In genomic region chr6:148947621-148948444, GRCh38 we compare ENCODE assay signal across 8 cellular contexts.
DNase-seq lines count a peak whose midpoint lies in the region; ATAC-seq, FAIRE-seq and TF ChIP-seq lines count a peak whose summit lies in the region.

No MANE protein-coding gene starts in this region.

- H3K27me3 ChIP-seq in osteoblast (ENCODE audit: insufficient read depth, low read length) = no peaks in the 10 kb centered on the region
- no peaks in the 10 kb centered on the region for H3K27me3 ChIP-seq in tibial artery

- no peak overlapping the region for H2AFZ ChIP-seq in osteoblast (ENCODE audit: low read length)

- no peaks in the 10 kb centered on the region for H3K9me3 Mint-ChIP-seq in activated T-helper 2 cell treated with anti-CD3 and anti-CD28 coated beads, Interferon-gamma antibody, Interleukin-2, Interleukin-4, amounts not matched to agents 10 μg/mL and 5 μg/mL and 100 μg/mL, durations not matched to agents 14 hours and 24 hours and 36 hours

- H3K9me3 ChIP-seq in osteoblast (ENCODE audit: low read depth, low read length) = no peaks in the 10 kb centered on the region
- no peaks in the 10 kb centered on the region for H3K9me3 ChIP-seq in tibial artery

- H3K36me3 ChIP-seq in osteoblast (ENCODE audit: insufficient read depth, low read length) = no peaks in the 10 kb centered on the region
- no peaks in the 10 kb centered on the region for H3K36me3 ChIP-seq in tibial artery

- peak; percentile 88 for TF ChIP-seq CTCF in LNCAP (IDR thresholded peaks at IDR 0.05)
- TF ChIP-seq CTCF in osteoblast (IDR thresholded peaks at IDR 0.05; ENCODE audit: extremely low read depth, low read depth, low read length) = peak; percentile 90
- peak; percentile 75 to 85 for TF ChIP-seq CTCF in tibial artery (IDR thresholded peaks at IDR 0.05)

- H3K4me1 Mint-ChIP-seq in activated T-helper 2 cell treated with anti-CD3 and anti-CD28 coated beads, Interferon-gamma antibody, Interleukin-2, Interleukin-4, amounts not matched to agents 10 μg/mL and 5 μg/mL and 100 μg/mL, durations not matched to agents 14 hours and 24 hours and 36 hours (ENCODE audit: low read depth) = peaks cover 2% of the 10 kb centered on the region

- no peak for FAIRE-seq in frontal cortex (lab: Jason Lieb, UNC)

- ATAC-seq in GM21381 (IDR thresholded peaks at IDR 0.05; ENCODE audit: unreplicated experiment) = peak; percentile 87

- no peak overlapping the region for H3K4me3 Mint-ChIP-seq in activated T-helper 2 cell treated with anti-CD3 and anti-CD28 coated beads, Interferon-gamma antibody, Interleukin-2, Interleukin-4, amounts not matched to agents 10 μg/mL and 5 μg/mL and 100 μg/mL, durations not matched to agents 14 hours and 24 hours and 36 hours (ENCODE audit: low read depth)

- no peak overlapping the region for H3K27ac ChIP-seq in osteoblast (ENCODE audit: low read depth, low read length)
- H3K27ac ChIP-seq in tibial artery = no peak overlapping the region

- no peak overlapping the region for H3K27ac Mint-ChIP-seq in activated T-helper 2 cell treated with anti-CD3 and anti-CD28 coated beads, Interferon-gamma antibody, Interleukin-2, Interleukin-4, amounts not matched to agents 10 μg/mL and 5 μg/mL and 100 μg/mL, durations not matched to agents 14 hours and 24 hours and 36 hours

- H3K36me3 Mint-ChIP-seq in activated T-helper 2 cell treated with anti-CD3 and anti-CD28 coated beads, Interferon-gamma antibody, Interleukin-2, Interleukin-4, amounts not matched to agents 10 μg/mL and 5 μg/mL and 100 μg/mL, durations not matched to agents 14 hours and 24 hours and 36 hours (ENCODE audit: low read depth) = no peaks in the 10 kb centered on the region

- intact Hi-C loops in activated T-helper 2 cell treated with anti-CD3 and anti-CD28 coated beads, Interferon-gamma antibody, Interleukin-2, Interleukin-4, amounts not matched to agents 10 μg/mL and 5 μg/mL and 100 μg/mL, durations not matched to agents 14 hours and 24 hours and 36 hours (cut with micrococcal nuclease) = loop anchor here (1.0 to 5.0 kb wide), 4 partner anchors 186 to 387 kb away; no protein-coding TSS in a partner anchor
- intact Hi-C loops in tibial artery (cut with DNase I; ENCODE audit: low total_unique reads) = loop anchor here (2.0 to 10.0 kb wide), 3 partner anchors 203 to 386 kb away; partner anchors contain the start of gene UST

- H3K27me3 Mint-ChIP-seq in activated T-helper 2 cell treated with anti-CD3 and anti-CD28 coated beads, Interferon-gamma antibody, Interleukin-2, Interleukin-4, amounts not matched to agents 10 μg/mL and 5 μg/mL and 100 μg/mL, durations not matched to agents 14 hours and 24 hours and 36 hours (ENCODE audit: low read depth) = peaks cover 27% of the 10 kb centered on the region

- DNase-seq in COLO829 (ENCODE audit: low spot score) (peak; percentile 56), RPMI8226 (peak; percentile 71), frontal cortex (ENCODE audit: low spot score in 2 of 2) (peak; percentile 17 to 52), osteoblast (ENCODE audit: insufficient read length, low spot score, missing footprints) (no peak), tibial artery (peak; percentile 89 to 90)
- DNase-seq in activated T-helper 2 cell treated with anti-CD3 and anti-CD28 coated beads, Interferon-gamma antibody, Interleukin-2, Interleukin-4, amounts not matched to agents 10 μg/mL and 5 μg/mL and 100 μg/mL, durations not matched to agents 14 hours and 24 hours and 36 hours (ENCODE audit: low spot score) = peak; percentile 59

- H3K4me3 ChIP-seq in osteoblast (ENCODE audit: insufficient read depth, low read length) = no peak overlapping the region
- H3K4me3 ChIP-seq in tibial artery = no peak overlapping the region

- H4K20me1 ChIP-seq in osteoblast (ENCODE audit: insufficient read depth, low read length) = no peaks in the 10 kb centered on the region

- H3K4me1 ChIP-seq in osteoblast (ENCODE audit: insufficient read depth, low read length) (peaks cover 14% of the 10 kb centered on the region), tibial artery (no peaks in the 10 kb centered on the region)

- no peaks in the 10 kb centered on the region for H3K79me2 ChIP-seq in osteoblast (ENCODE audit: insufficient read depth, low read length)

- H3K4me2 ChIP-seq in osteoblast (ENCODE audit: insufficient read depth, low read length) = no peak overlapping the region
